1 cellular context compared by ENCODE assay signal in the genomic region with DNA sequence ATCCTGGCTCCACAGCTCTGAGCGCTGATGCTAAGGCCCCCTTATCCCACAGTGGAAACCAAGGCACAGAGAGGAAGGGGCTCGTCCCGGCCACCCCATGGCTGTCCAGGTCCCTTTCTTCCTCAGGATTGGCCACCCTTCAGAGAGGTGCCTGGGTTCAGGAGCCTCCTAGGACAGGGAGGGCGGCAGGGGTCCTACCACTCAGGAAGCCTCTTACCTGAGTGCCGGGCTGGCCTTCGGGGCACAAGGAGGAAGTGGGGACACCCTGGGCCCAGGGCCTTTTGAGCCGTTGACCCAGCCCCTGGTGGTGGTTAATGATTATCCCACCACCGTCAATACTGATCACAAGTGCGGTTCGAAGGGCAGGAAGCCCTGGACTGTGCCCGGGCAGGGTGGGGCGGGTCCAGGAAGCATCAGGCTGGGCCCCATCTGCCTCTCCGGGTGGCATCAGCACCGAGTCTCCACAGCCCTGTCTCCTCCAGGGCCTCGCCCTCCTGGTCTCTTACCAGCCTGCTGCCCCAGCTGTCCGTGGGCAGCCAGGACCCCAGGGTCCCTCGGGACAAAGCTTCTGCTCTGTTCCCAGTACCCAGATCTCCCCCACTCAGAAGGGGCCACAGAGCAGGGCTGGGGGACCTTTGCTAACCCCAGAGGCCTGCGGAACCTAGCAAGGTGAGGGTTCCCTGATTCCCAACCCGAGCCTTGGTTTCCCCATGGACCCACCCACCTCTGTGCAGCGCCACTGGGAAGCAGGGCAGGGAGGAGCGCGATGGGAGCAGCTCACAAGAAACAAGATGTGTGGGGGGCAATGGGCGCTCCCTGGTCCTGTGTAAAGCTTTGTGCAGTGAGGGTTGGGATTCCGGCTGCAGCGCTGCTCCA.
TF ChIP-seq lines count a peak whose summit lies in the region.

No MANE protein-coding gene starts in this region.

TF ChIP-seq in HepG2, 621 proteins besides CTCF, POLR2A, EP300 and RAD21 (continued from another document and continues in another):
- TF ChIP-seq ZNF816 (CRISPR knock-in tag; IDR thresholded peaks at IDR 0.05; ENCODE audit: borderline replicate concordance) = peak; percentile 98
- peak; percentile 90 for TF ChIP-seq ZEB1 (IDR thresholded peaks at IDR 0.05; ENCODE audit: insufficient replicate concordance, low read depth)
- TF ChIP-seq SP4 (CRISPR knock-in tag; IDR thresholded peaks at IDR 0.05) = peak; percentile 8; the same call in 1 of the 2 replicates
- TF ChIP-seq, protein P1, sequence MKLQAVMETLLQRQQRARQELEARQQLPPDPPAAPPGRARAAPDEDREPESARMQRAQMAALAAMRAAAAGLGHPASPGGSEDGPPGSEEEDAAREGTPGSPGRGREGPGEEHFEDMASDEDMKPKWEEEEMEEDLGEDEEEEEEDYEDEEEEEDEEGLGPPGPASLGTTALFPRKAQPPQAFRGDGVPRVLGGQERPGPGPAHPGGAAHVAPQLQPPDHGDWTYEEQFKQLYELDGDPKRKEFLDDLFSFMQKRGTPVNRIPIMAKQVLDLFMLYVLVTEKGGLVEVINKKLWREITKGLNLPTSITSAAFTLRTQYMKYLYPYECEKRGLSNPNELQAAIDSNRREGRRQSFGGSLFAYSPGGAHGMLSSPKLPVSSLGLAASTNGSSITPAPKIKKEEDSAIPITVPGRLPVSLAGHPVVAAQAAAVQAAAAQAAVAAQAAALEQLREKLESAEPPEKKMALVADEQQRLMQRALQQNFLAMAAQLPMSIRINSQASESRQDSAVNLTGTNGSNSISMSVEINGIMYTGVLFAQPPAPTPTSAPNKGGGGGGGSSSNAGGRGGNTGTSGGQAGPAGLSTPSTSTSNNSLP (IDR thresholded peaks at IDR 0.05; ENCODE audit: low read depth, low read length) = peak; percentile 51; the same call in 1 of the 2 replicates
- TF ChIP-seq GATAD2A (CRISPR knock-in tag; IDR thresholded peaks at IDR 0.05) = peak; percentile 80
- no peak for TF ChIP-seq ASH2L (IDR thresholded peaks at IDR 0.05; ENCODE audit: insufficient read length, low read depth, low read length)
- TF ChIP-seq MIER3 (CRISPR knock-in tag; IDR thresholded peaks at IDR 0.05; ENCODE audit: borderline replicate concordance) = peak; percentile 85; the same call in 1 of the 2 replicates
- TF ChIP-seq POLR2AphosphoS2 (IDR thresholded peaks at IDR 0.05; ENCODE audit: low read depth, low read length) = peak; percentile 77; the same call in 1 of the 2 replicates
- TF ChIP-seq, protein P2, sequence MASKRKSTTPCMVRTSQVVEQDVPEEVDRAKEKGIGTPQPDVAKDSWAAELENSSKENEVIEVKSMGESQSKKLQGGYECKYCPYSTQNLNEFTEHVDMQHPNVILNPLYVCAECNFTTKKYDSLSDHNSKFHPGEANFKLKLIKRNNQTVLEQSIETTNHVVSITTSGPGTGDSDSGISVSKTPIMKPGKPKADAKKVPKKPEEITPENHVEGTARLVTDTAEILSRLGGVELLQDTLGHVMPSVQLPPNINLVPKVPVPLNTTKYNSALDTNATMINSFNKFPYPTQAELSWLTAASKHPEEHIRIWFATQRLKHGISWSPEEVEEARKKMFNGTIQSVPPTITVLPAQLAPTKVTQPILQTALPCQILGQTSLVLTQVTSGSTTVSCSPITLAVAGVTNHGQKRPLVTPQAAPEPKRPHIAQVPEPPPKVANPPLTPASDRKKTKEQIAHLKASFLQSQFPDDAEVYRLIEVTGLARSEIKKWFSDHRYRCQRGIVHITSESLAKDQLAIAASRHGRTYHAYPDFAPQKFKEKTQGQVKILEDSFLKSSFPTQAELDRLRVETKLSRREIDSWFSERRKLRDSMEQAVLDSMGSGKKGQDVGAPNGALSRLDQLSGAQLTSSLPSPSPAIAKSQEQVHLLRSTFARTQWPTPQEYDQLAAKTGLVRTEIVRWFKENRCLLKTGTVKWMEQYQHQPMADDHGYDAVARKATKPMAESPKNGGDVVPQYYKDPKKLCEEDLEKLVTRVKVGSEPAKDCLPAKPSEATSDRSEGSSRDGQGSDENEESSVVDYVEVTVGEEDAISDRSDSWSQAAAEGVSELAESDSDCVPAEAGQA (IDR thresholded peaks at IDR 0.05; ENCODE audit: low read depth) = no peak
- TF ChIP-seq, protein P2 (CRISPR knock-in tag; IDR thresholded peaks at IDR 0.05; ENCODE audit: borderline replicate concordance) = no peak
- peak; percentile 76 for TF ChIP-seq ARID4A (CRISPR knock-in tag; IDR thresholded peaks at IDR 0.05; ENCODE audit: borderline replicate concordance)
- TF ChIP-seq ZNF564 (CRISPR knock-in tag; IDR thresholded peaks at IDR 0.05) = peak; percentile 75; the same call in 1 of the 2 replicates
- peak; percentile 35; the same call in 1 of the 2 replicates for TF ChIP-seq SMAD1 (CRISPR knock-in tag; IDR thresholded peaks at IDR 0.05; ENCODE audit: borderline replicate concordance, low read depth)
- peak; percentile 49; the same call in 1 of the 2 replicates for TF ChIP-seq ZNF138 (CRISPR knock-in tag; IDR thresholded peaks at IDR 0.05; ENCODE audit: low read depth)
- no peak; the same call in 1 of the 2 replicates for TF ChIP-seq POGZ (CRISPR knock-in tag; IDR thresholded peaks at IDR 0.05)
- TF ChIP-seq, protein P3, sequence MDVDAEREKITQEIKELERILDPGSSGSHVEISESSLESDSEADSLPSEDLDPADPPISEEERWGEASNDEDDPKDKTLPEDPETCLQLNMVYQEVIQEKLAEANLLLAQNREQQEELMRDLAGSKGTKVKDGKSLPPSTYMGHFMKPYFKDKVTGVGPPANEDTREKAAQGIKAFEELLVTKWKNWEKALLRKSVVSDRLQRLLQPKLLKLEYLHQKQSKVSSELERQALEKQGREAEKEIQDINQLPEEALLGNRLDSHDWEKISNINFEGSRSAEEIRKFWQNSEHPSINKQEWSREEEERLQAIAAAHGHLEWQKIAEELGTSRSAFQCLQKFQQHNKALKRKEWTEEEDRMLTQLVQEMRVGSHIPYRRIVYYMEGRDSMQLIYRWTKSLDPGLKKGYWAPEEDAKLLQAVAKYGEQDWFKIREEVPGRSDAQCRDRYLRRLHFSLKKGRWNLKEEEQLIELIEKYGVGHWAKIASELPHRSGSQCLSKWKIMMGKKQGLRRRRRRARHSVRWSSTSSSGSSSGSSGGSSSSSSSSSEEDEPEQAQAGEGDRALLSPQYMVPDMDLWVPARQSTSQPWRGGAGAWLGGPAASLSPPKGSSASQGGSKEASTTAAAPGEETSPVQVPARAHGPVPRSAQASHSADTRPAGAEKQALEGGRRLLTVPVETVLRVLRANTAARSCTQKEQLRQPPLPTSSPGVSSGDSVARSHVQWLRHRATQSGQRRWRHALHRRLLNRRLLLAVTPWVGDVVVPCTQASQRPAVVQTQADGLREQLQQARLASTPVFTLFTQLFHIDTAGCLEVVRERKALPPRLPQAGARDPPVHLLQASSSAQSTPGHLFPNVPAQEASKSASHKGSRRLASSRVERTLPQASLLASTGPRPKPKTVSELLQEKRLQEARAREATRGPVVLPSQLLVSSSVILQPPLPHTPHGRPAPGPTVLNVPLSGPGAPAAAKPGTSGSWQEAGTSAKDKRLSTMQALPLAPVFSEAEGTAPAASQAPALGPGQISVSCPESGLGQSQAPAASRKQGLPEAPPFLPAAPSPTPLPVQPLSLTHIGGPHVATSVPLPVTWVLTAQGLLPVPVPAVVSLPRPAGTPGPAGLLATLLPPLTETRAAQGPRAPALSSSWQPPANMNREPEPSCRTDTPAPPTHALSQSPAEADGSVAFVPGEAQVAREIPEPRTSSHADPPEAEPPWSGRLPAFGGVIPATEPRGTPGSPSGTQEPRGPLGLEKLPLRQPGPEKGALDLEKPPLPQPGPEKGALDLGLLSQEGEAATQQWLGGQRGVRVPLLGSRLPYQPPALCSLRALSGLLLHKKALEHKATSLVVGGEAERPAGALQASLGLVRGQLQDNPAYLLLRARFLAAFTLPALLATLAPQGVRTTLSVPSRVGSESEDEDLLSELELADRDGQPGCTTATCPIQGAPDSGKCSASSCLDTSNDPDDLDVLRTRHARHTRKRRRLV (CRISPR knock-in tag; IDR thresholded peaks at IDR 0.05) = peak; percentile 45; the same call in 1 of the 2 replicates
- TF ChIP-seq ZNF574 (CRISPR knock-in tag; IDR thresholded peaks at IDR 0.05) = peak; percentile 64
- no peak for TF ChIP-seq LCORL (IDR thresholded peaks at IDR 0.05)
- TF ChIP-seq LCORL (CRISPR knock-in tag; IDR thresholded peaks at IDR 0.05) = no peak; the same call in 1 of the 2 replicates
- no peak for TF ChIP-seq PAWR (CRISPR knock-in tag; IDR thresholded peaks at IDR 0.05; ENCODE audit: borderline replicate concordance)
- no peak for TF ChIP-seq MBNL3 (CRISPR knock-in tag; conservative IDR thresholded peaks at IDR 0.05)
- TF ChIP-seq HOXA3 (CRISPR knock-in tag; IDR thresholded peaks at IDR 0.05) = peak; percentile 76; the same call in 1 of the 2 replicates
- 0 out of 2 replicates have a peak, but pooled peaks have one; percentile 41 for TF ChIP-seq KMT2A (CRISPR knock-in tag; IDR thresholded peaks at IDR 0.05)
- no peak for TF ChIP-seq ZNF296 (CRISPR knock-in tag; conservative IDR thresholded peaks at IDR 0.05)
- no peak for TF ChIP-seq CC2D1A (CRISPR knock-in tag; IDR thresholded peaks at IDR 0.05)
- TF ChIP-seq, protein P4, sequence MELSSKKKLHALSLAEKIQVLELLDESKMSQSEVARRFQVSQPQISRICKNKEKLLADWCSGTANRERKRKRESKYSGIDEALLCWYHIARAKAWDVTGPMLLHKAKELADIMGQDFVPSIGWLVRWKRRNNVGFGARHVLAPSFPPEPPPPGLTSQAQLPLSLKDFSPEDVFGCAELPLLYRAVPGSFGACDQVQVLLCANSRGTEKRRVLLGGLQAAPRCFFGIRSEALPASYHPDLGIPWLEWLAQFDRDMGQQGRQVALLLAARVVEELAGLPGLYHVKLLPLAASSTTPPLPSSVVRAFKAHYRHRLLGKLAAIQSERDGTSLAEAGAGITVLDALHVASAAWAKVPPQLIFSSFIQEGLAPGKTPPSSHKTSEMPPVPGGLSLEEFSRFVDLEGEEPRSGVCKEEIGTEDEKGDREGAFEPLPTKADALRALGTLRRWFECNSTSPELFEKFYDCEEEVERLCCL (CRISPR knock-in tag; IDR thresholded peaks at IDR 0.05; ENCODE audit: borderline replicate concordance) = peak; percentile 52; the same call in 1 of the 2 replicates
- TF ChIP-seq ZSCAN25 (CRISPR knock-in tag; IDR thresholded peaks at IDR 0.05) = no peak
- TF ChIP-seq ZSCAN9 (CRISPR knock-in tag; IDR thresholded peaks at IDR 0.05; ENCODE audit: borderline replicate concordance) = no peak
- TF ChIP-seq MED1 (CRISPR knock-in tag; IDR thresholded peaks at IDR 0.05) = peak; percentile 89
